In the genomic region with DNA sequence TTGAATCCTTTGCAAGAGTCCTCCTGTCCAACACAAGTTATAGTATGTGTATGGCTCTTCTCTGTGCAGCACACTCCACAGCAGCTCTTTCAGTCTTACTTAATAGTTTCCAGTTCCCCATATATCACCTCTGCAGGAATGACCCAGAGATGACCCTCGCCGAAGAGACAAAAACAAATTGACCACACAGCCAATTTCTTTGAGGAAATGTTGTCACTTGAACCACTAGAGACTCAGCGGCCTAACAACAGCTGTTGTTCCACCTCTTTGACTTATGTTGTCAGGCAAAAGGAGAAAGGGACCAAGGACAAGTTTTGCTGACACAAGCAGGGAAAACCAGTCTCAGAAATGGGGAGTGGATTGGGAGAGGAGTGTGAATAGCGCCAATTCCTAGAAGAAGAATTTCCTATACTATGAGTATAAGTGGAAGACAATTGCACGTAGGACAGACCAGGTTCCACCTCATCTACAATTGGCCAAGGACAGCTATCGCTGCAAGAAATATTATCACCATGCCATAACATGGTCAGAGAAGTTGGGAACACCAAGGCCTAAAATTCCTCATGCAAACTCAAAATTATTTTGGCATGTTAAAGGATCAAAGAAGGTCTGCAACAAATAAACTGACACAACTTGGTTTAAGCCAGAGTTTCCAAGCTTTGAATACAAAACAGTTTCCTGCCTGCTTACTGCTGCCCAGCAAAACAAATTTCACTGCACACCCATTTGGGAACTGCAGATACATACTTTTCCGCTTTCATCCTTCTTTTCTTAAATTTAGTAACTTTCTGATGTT, we compare ENCODE assay signal across 11 cellular contexts. TPM values are rescaled to one million over a fixed set of nuclear protein-coding genes. Genes with fewer than 3 reads are reported as not detected.
A peak's percentile ranks its signal among the peaks of the same experiment; 100 is the strongest.
DNase-seq lines count a peak whose midpoint lies in the region; ATAC-seq and TF ChIP-seq lines count a peak whose summit lies in the region.
"Had no signal": no experiment of that assay in that cellular context is flagged by ENCODE, and none has a peak within 500 bp of the region (broad histone marks: within the 10 kb centered on the region; RNA-seq: fewer than 3 reads in every experiment).

No MANE protein-coding gene starts in this region.

- H2AFZ ChIP-seq in osteoblast (ENCODE audit: low read length), result no peak overlapping the region

- ATAC-seq in GM19438 (IDR thresholded peaks at IDR 0.05; ENCODE audit: low read depth, unreplicated experiment), result peak; percentile 58
- ATAC-seq in HG03095 (IDR thresholded peaks at IDR 0.05; ENCODE audit: unreplicated experiment), result peak; percentile 73
- ATAC-seq in GM19324 (IDR thresholded peaks at IDR 0.05; ENCODE audit: low FRiP score, unreplicated experiment), result no peak
- ATAC-seq in activated T-cell treated with anti-CD3 and anti-CD28 coated beads, Interleukin-2, amount 50 U/mL, for 4 hours, result no peak

- H3K36me3 ChIP-seq in osteoblast (ENCODE audit: insufficient read depth, low read length), result no peaks in the 10 kb centered on the region

- no peaks in the 10 kb centered on the region for H3K9me3 Mint-ChIP-seq in activated T-cell treated with anti-CD3 and anti-CD28 coated beads, Interleukin-2, amount 50 U/mL, for 4 hours
- H3K9me3 Mint-ChIP-seq: dendritic cell treated with granulocyte-macrophage colony-stimulating factor and Interleukin-4, amounts not matched to agents 40 ng/mL and 50 ng/mL, for 4 days; natural killer cell had no signal

- no peak for TF ChIP-seq CTCF in osteoblast (IDR thresholded peaks at IDR 0.05; ENCODE audit: extremely low read depth, low read depth, low read length)

- H3K27ac ChIP-seq in osteoblast (ENCODE audit: low read depth, low read length), result no peak overlapping the region

- no peaks in the 10 kb centered on the region for H3K4me1 ChIP-seq in osteoblast (ENCODE audit: insufficient read depth, low read length)

- no peaks in the 10 kb centered on the region for H3K4me1 Mint-ChIP-seq in activated T-cell treated with anti-CD3 and anti-CD28 coated beads, Interleukin-2, amount 50 U/mL, for 4 hours (ENCODE audit: low read depth)

- H3K4me3 ChIP-seq in osteoblast (ENCODE audit: insufficient read depth, low read length), result no peak overlapping the region

- no peaks in the 10 kb centered on the region for H4K20me1 ChIP-seq in osteoblast (ENCODE audit: insufficient read depth, low read length)

- DNase-seq in GF-D8 (lab: John Stamatoyannopoulos, UW) (peak; percentile 85), SIG-M5 treated with dmso at 0.1 percent for 504 hours (lab: John Stamatoyannopoulos, UW; ENCODE audit: unreplicated experiment) (peak; percentile 89), osteoblast (ENCODE audit: insufficient read length, low spot score, missing footprints) (no peak), NCI-H2171 treated with DMSO at 0.1 percent for 48 hours (lab: John Stamatoyannopoulos, UW) (no peak)
- DNase-seq in activated T-cell treated with anti-CD3 and anti-CD28 coated beads, Interleukin-2, amount 50 U/mL, for 4 hours, result no peak
- DNase-seq: activated gamma-delta T cell, natural killer cell had no signal

- peaks cover 6% of the 10 kb centered on the region for H3K27me3 ChIP-seq in osteoblast (ENCODE audit: insufficient read depth, low read length)

- H3K4me2 ChIP-seq in osteoblast (ENCODE audit: insufficient read depth, low read length), result no peak overlapping the region

- H3K9me3 ChIP-seq in osteoblast (ENCODE audit: low read depth, low read length), result no peaks in the 10 kb centered on the region

- no peaks in the 10 kb centered on the region for H3K79me2 ChIP-seq in osteoblast (ENCODE audit: insufficient read depth, low read length)

- no peaks in the 10 kb centered on the region for H3K36me3 Mint-ChIP-seq in activated T-cell treated with anti-CD3 and anti-CD28 coated beads, Interleukin-2, amount 50 U/mL, for 4 hours (ENCODE audit: insufficient read depth)
- H3K36me3 Mint-ChIP-seq: natural killer cell had no signal

- no peaks in the 10 kb centered on the region for H3K27me3 Mint-ChIP-seq in activated T-cell treated with anti-CD3 and anti-CD28 coated beads, Interleukin-2, amount 50 U/mL, for 4 hours (ENCODE audit: low read depth)

- H3K4me3 Mint-ChIP-seq in activated T-cell treated with anti-CD3 and anti-CD28 coated beads, Interleukin-2, amount 50 U/mL, for 4 hours, result no peak overlapping the region
- H3K4me3 Mint-ChIP-seq: dendritic cell treated with granulocyte-macrophage colony-stimulating factor and Interleukin-4, amounts not matched to agents 40 ng/mL and 50 ng/mL, for 4 days; natural killer cell had no signal

RNA-seq across cellular contexts. Expression of a gene that starts 41.7 kb away (rescaled TPM):
- 10 to 100 TPM; 18.2 to 26.7 (median 21.0) TPM for total RNA-seq in activated T-cell treated with anti-CD3 and anti-CD28 coated beads, Interleukin-2, amount 50 U/mL, for 4 hours
- 19.2 and 21.2 TPM in 2 replicates for total RNA-seq in osteoblast

Comparison
In these comparisons a context has a peak if more than half of its experiments do, and no peak if none do; other contexts are left out.
1. DNase-seq: peak in GF-D8 (single experiment) and SIG-M5 treated with dmso at 0.1 percent for 504 hours (single experiment); none in activated T-cell treated with anti-CD3 and anti-CD28 coated beads, Interleukin-2, amount 50 U/mL, for 4 hours (single experiment), osteoblast (single experiment) and NCI-H2171 treated with DMSO at 0.1 percent for 48 hours (single experiment).
2. ATAC-seq: peak in GM19438 (single experiment) and HG03095 (single experiment); none in GM19324 (single experiment) and activated T-cell treated with anti-CD3 and anti-CD28 coated beads, Interleukin-2, amount 50 U/mL, for 4 hours (0 of 2).